23 cellular contexts compared by ENCODE assay signal in the genomic region with DNA sequence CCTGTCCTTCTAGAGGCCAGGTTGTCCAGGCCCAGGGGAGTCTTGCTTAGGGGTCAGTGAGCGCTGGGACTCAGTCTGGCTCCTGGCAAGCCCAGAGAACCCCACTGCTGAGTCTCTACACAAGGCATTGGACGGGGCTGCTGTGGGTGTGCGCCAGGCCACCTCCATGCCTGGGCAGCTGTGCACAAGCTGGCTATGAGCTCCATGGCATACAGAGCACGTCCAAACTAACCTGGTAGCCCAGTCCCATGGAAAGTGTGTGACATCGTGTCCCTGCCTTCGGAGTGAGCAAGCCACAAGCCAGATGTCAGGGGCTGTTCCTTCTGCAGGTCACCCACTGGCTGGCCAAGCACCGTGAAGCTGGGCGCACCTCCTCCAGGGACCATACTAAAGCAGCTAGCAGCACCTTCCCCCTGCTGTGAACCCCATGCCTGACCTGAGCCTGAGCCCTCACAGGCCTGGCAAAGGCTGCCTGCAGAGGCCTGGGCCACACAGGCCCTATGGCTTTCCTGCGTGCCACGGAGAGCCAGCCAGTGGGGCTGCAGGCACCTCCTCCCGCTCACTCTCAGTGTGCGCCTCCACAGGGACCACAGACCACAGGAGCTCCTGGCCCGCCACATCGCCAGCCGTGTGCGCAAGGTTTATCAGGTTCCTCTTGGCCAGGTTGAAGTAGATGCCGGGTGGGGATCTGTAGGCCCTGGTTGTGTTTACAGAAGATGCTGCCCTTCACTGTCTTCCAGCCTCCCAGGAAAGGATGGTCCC.
DNase-seq lines count a peak whose midpoint lies in the region; ATAC-seq and TF ChIP-seq lines count a peak whose summit lies in the region.
"Had no signal": no experiment of that assay in that cellular context is flagged by ENCODE, and none has a peak within 500 bp of the region (broad histone marks: within the 10 kb centered on the region; RNA-seq: fewer than 3 reads in every experiment).

No MANE protein-coding gene starts in this region.

- peaks cover 14% of the 10 kb centered on the region for H3K9me3 ChIP-seq in mucosa of descending colon
- H3K9me3 ChIP-seq: Caco-2 had no signal

- POLR2A ChIA-PET in activated naive CD8-positive, alpha-beta T cell treated with anti-CD3 and anti-CD28 coated beads, Interleukin-2, amount 10 ng/mL, durations not matched to agents 7 days and 5 days (lab: Charles Lee): no interaction called here

- no peak overlapping the region for H3K4me3 Mint-ChIP-seq in activated naive CD8-positive, alpha-beta T cell treated with anti-CD3 and anti-CD28 coated beads, Interleukin-2, amount 10 ng/mL, durations not matched to agents 7 days and 5 days
- no peak overlapping the region for H3K4me3 Mint-ChIP-seq in activated naive CD8-positive, alpha-beta T cell treated with anti-CD3 and anti-CD28 coated beads for 36 hours
- no peak overlapping the region for H3K4me3 Mint-ChIP-seq in type B pancreatic cell
- H3K4me3 Mint-ChIP-seq: effector memory CD8-positive, alpha-beta T cell; stimulated activated effector memory CD8-positive, alpha-beta T cell treated with anti-CD3 and anti-CD28 coated beads, Interleukin-12 subunit alpha, Interleukin-12 subunit beta, amount 100 ng/mL, for 72 hours had no signal

- no peak overlapping the region for H3K27ac ChIP-seq in coronary artery
- H3K27ac ChIP-seq: esophagus squamous epithelium, gastrocnemius medialis, SJSA1 had no signal

- no peaks in the 10 kb centered on the region for H3K4me1 ChIP-seq in mucosa of descending colon (ENCODE audit: low read depth)
- H3K4me1 ChIP-seq: Caco-2, esophagus squamous epithelium, gastrocnemius medialis, SJSA1 had no signal

- H3K4me3 ChIP-seq in coronary artery (no peak overlapping the region), mucosa of descending colon (no peak overlapping the region)
- H3K4me3 ChIP-seq: esophagus squamous epithelium, gastrocnemius medialis, SJSA1, smooth muscle cell had no signal

- peak; percentile 10 for DNase-seq in activated naive CD8-positive, alpha-beta T cell treated with anti-CD3 and anti-CD28 coated beads, Interleukin-2, amount 10 ng/mL, durations not matched to agents 7 days and 5 days
- no peak for DNase-seq in activated naive CD8-positive, alpha-beta T cell treated with anti-CD3 and anti-CD28 coated beads for 36 hours
- peak; percentile 57 for DNase-seq in coronary artery (ENCODE audit: low spot score)
- peak in 1 of 3 donors; percentile 29 for DNase-seq in mucosa of descending colon
- peak; percentile 55 for DNase-seq in type B pancreatic cell (ENCODE audit: extremely low spot score, unreplicated experiment)
- no peak for DNase-seq in foreskin melanocyte
- DNase-seq: C1 segment of cervical spinal cord; effector memory CD8-positive, alpha-beta T cell; esophagus squamous epithelium; gastrocnemius medialis; Karpas-422; mammary epithelial cell; MV-4-11; NCI-H2171; NCI-H524 treated with DMSO at 0.1 percent for 48 hours; T-helper 1 cell had no signal

- no peaks in the 10 kb centered on the region for H3K4me1 Mint-ChIP-seq in activated naive CD8-positive, alpha-beta T cell treated with anti-CD3 and anti-CD28 coated beads, Interleukin-2, amount 10 ng/mL, durations not matched to agents 7 days and 5 days
- no peaks in the 10 kb centered on the region for H3K4me1 Mint-ChIP-seq in activated naive CD8-positive, alpha-beta T cell treated with anti-CD3 and anti-CD28 coated beads for 36 hours
- H3K4me1 Mint-ChIP-seq in type B pancreatic cell (ENCODE audit: unreplicated experiment): no peaks in the 10 kb centered on the region

- H3K27me3 Mint-ChIP-seq in activated naive CD8-positive, alpha-beta T cell treated with anti-CD3 and anti-CD28 coated beads, Interleukin-2, amount 10 ng/mL, durations not matched to agents 7 days and 5 days: no peaks in the 10 kb centered on the region
- H3K27me3 Mint-ChIP-seq in activated naive CD8-positive, alpha-beta T cell treated with anti-CD3 and anti-CD28 coated beads for 36 hours: no peaks in the 10 kb centered on the region
- no peaks in the 10 kb centered on the region for H3K27me3 Mint-ChIP-seq in type B pancreatic cell
- H3K27me3 Mint-ChIP-seq: effector memory CD8-positive, alpha-beta T cell had no signal

- H3K9me3 Mint-ChIP-seq in activated naive CD8-positive, alpha-beta T cell treated with anti-CD3 and anti-CD28 coated beads, Interleukin-2, amount 10 ng/mL, durations not matched to agents 7 days and 5 days: peaks cover 14% of the 10 kb centered on the region
- peaks cover 34% of the 10 kb centered on the region for H3K9me3 Mint-ChIP-seq in activated naive CD8-positive, alpha-beta T cell treated with anti-CD3 and anti-CD28 coated beads for 36 hours
- peaks cover 15% of the 10 kb centered on the region for H3K9me3 Mint-ChIP-seq in type B pancreatic cell

- no peak for TF ChIP-seq CTCF in coronary artery (IDR thresholded peaks at IDR 0.05)
- TF ChIP-seq CTCF in mucosa of descending colon (IDR thresholded peaks at IDR 0.05): no peak
- no peak for TF ChIP-seq CTCF in type B pancreatic cell (conservative IDR thresholded peaks at IDR 0.05)

- H3K27ac Mint-ChIP-seq in activated naive CD8-positive, alpha-beta T cell treated with anti-CD3 and anti-CD28 coated beads, Interleukin-2, amount 10 ng/mL, durations not matched to agents 7 days and 5 days: no peak overlapping the region
- no peak overlapping the region for H3K27ac Mint-ChIP-seq in activated naive CD8-positive, alpha-beta T cell treated with anti-CD3 and anti-CD28 coated beads for 36 hours
- H3K27ac Mint-ChIP-seq in type B pancreatic cell: no peak overlapping the region
- H3K27ac Mint-ChIP-seq: effector memory CD8-positive, alpha-beta T cell; stimulated activated effector memory CD8-positive, alpha-beta T cell treated with anti-CD3 and anti-CD28 coated beads, Interleukin-12 subunit alpha, Interleukin-12 subunit beta, amount 100 ng/mL, for 72 hours had no signal

- ATAC-seq in activated naive CD8-positive, alpha-beta T cell treated with anti-CD3 and anti-CD28 coated beads, Interleukin-2, amount 10 ng/mL, durations not matched to agents 7 days and 5 days (ENCODE audit: low read depth): no peak
- ATAC-seq in mucosa of descending colon (peak; percentile 13), HG03442 (IDR thresholded peaks at IDR 0.05; ENCODE audit: unreplicated experiment) (no peak), GM21528 (IDR thresholded peaks at IDR 0.05; ENCODE audit: low FRiP score, unreplicated experiment) (no peak)
- ATAC-seq: effector memory CD8-positive, alpha-beta T cell; gastrocnemius medialis; Panc1; stimulated activated effector memory CD8-positive, alpha-beta T cell treated with anti-CD3 and anti-CD28 coated beads, Interleukin-12 subunit alpha, Interleukin-12 subunit beta, amount 100 ng/mL, for 72 hours had no signal

- H3K36me3 Mint-ChIP-seq in activated naive CD8-positive, alpha-beta T cell treated with anti-CD3 and anti-CD28 coated beads, Interleukin-2, amount 10 ng/mL, durations not matched to agents 7 days and 5 days: peaks cover 4% of the 10 kb centered on the region
- H3K36me3 Mint-ChIP-seq in activated naive CD8-positive, alpha-beta T cell treated with anti-CD3 and anti-CD28 coated beads for 36 hours: peaks cover 65% of the 10 kb centered on the region
- H3K36me3 Mint-ChIP-seq in type B pancreatic cell: peaks cover 11% of the 10 kb centered on the region

- no peaks in the 10 kb centered on the region for H3K36me3 ChIP-seq in mucosa of descending colon (ENCODE audit: low read depth)
- H3K36me3 ChIP-seq: gastrocnemius medialis, SJSA1 had no signal

- intact Hi-C loops in mucosa of descending colon (cut with DNase I, micrococcal nuclease): no loop called here

Comparison
In these comparisons a context has a peak if more than half of its experiments do, and no peak if none do; other contexts are left out.
1. DNase-seq: peak in activated naive CD8-positive, alpha-beta T cell treated with anti-CD3 and anti-CD28 coated beads, Interleukin-2, amount 10 ng/mL, durations not matched to agents 7 days and 5 days (single experiment), coronary artery (single experiment) and type B pancreatic cell (single experiment); none in activated naive CD8-positive, alpha-beta T cell treated with anti-CD3 and anti-CD28 coated beads for 36 hours (single experiment) and foreskin melanocyte (single experiment).